ENCODE assay signal across 2 cellular contexts in the genomic region with DNA sequence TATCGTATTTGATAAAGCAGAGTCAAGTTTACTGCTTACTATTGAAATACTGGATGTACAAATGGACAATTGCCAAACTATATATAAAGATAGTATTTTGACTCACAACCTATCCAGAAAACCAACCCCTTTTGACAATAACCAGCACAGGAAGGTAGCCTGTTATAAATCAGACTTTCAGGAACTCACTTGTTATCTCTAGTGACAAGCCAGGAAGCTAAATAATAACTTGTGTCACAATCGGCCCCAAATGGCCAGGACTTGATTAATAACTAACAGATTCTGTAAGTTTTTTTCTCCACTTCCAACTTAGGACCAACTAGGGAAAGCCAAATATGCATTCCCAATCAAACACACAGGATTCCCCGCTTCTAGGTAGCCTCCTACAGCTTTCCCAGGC.
TF ChIP-seq lines count a peak whose summit lies in the region.

No MANE protein-coding gene starts in this region.

TF ChIP-seq in liver, 16 proteins besides CTCF, POLR2A, EP300 and RAD21 (continued from another document):
- TF ChIP-seq, protein P1, sequence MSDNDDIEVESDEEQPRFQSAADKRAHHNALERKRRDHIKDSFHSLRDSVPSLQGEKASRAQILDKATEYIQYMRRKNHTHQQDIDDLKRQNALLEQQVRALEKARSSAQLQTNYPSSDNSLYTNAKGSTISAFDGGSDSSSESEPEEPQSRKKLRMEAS (IDR thresholded peaks at IDR 0.05), result no peak
- TF ChIP-seq JUND (IDR thresholded peaks at IDR 0.05) (peak in 1 of 2 donors; percentile 14), GABPA (IDR thresholded peaks at IDR 0.05 in 1 of 2, conservative IDR thresholded peaks at IDR 0.05 in 1 of 2) (peak in 1 of 2 donors; percentile 37), NR2F2 (IDR thresholded peaks at IDR 0.05) (no peak), TAF1 (conservative IDR thresholded peaks at IDR 0.05) (no peak), HNF4A (conservative IDR thresholded peaks at IDR 0.05) (peak; percentile 12 to 34), FOXA2 (IDR thresholded peaks at IDR 0.05) (no peak), SP1 (IDR thresholded peaks at IDR 0.05) (peak; percentile 37), EGR1 (IDR thresholded peaks at IDR 0.05; ENCODE audit: low read depth in 2 of 2) (no peak), HNF4G (IDR thresholded peaks at IDR 0.05) (no peak), FOXA1 (IDR thresholded peaks at IDR 0.05) (no peak)
- TF ChIP-seq, protein P2, sequence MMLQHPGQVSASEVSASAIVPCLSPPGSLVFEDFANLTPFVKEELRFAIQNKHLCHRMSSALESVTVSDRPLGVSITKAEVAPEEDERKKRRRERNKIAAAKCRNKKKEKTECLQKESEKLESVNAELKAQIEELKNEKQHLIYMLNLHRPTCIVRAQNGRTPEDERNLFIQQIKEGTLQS (IDR thresholded peaks at IDR 0.05), result no peak
- TF ChIP-seq, protein P3, sequence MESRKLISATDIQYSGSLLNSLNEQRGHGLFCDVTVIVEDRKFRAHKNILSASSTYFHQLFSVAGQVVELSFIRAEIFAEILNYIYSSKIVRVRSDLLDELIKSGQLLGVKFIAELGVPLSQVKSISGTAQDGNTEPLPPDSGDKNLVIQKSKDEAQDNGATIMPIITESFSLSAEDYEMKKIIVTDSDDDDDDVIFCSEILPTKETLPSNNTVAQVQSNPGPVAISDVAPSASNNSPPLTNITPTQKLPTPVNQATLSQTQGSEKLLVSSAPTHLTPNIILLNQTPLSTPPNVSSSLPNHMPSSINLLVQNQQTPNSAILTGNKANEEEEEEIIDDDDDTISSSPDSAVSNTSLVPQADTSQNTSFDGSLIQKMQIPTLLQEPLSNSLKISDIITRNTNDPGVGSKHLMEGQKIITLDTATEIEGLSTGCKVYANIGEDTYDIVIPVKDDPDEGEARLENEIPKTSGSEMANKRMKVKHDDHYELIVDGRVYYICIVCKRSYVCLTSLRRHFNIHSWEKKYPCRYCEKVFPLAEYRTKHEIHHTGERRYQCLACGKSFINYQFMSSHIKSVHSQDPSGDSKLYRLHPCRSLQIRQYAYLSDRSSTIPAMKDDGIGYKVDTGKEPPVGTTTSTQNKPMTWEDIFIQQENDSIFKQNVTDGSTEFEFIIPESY (IDR thresholded peaks at IDR 0.05), result no peak
- TF ChIP-seq, protein P4, sequence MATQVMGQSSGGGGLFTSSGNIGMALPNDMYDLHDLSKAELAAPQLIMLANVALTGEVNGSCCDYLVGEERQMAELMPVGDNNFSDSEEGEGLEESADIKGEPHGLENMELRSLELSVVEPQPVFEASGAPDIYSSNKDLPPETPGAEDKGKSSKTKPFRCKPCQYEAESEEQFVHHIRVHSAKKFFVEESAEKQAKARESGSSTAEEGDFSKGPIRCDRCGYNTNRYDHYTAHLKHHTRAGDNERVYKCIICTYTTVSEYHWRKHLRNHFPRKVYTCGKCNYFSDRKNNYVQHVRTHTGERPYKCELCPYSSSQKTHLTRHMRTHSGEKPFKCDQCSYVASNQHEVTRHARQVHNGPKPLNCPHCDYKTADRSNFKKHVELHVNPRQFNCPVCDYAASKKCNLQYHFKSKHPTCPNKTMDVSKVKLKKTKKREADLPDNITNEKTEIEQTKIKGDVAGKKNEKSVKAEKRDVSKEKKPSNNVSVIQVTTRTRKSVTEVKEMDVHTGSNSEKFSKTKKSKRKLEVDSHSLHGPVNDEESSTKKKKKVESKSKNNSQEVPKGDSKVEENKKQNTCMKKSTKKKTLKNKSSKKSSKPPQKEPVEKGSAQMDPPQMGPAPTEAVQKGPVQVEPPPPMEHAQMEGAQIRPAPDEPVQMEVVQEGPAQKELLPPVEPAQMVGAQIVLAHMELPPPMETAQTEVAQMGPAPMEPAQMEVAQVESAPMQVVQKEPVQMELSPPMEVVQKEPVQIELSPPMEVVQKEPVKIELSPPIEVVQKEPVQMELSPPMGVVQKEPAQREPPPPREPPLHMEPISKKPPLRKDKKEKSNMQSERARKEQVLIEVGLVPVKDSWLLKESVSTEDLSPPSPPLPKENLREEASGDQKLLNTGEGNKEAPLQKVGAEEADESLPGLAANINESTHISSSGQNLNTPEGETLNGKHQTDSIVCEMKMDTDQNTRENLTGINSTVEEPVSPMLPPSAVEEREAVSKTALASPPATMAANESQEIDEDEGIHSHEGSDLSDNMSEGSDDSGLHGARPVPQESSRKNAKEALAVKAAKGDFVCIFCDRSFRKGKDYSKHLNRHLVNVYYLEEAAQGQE (IDR thresholded peaks at IDR 0.05), result no peak
TF ChIP-seq in liver: peak in this region for 6.

TF ChIP-seq in HepG2, 621 proteins besides CTCF, POLR2A, EP300 and RAD21 (continued from another document):
- TF ChIP-seq, protein P5, sequence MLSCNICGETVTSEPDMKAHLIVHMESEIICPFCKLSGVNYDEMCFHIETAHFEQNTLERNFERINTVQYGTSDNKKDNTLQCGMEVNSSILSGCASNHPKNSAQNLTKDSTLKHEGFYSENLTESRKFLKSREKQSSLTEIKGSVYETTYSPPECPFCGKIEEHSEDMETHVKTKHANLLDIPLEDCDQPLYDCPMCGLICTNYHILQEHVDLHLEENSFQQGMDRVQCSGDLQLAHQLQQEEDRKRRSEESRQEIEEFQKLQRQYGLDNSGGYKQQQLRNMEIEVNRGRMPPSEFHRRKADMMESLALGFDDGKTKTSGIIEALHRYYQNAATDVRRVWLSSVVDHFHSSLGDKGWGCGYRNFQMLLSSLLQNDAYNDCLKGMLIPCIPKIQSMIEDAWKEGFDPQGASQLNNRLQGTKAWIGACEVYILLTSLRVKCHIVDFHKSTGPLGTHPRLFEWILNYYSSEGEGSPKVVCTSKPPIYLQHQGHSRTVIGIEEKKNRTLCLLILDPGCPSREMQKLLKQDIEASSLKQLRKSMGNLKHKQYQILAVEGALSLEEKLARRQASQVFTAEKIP (CRISPR knock-in tag; IDR thresholded peaks at IDR 0.05; ENCODE audit: borderline replicate concordance), result no peak
- no peak for TF ChIP-seq JUNB (CRISPR knock-in tag; IDR thresholded peaks at IDR 0.05; ENCODE audit: borderline replicate concordance)
